9 cellular contexts compared by ENCODE assay signal in the genomic region with DNA sequence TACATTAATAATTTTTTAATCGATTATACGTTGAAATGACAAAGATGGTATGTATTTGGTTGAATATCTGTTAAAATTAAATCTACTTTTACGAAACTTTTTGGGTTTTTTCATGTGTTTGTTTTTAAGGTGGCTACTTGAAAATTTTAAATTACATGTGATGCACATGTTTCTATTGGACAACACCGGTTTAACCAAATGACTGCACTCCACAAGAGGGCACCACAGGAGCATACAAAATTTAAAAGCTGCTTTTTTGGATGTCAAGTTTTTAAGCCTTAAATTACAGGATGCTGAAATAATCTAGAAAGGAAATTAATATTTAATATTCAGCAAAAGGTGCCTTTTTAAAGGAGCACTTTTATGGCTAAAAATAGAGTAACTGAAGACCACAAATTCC.
DNase-seq lines count a peak whose midpoint lies in the region; ATAC-seq and TF ChIP-seq lines count a peak whose summit lies in the region.
"Had no signal": no experiment of that assay in that cellular context is flagged by ENCODE, and none has a peak within 500 bp of the region (broad histone marks: within the 10 kb centered on the region; RNA-seq: fewer than 3 reads in every experiment).

No MANE protein-coding gene starts in this region.

- peaks cover 0 to under 1% of the 10 kb centered on the region in 2 donors for H3K4me1 ChIP-seq in ascending aorta

- TF ChIP-seq CTCF in ascending aorta (IDR thresholded peaks at IDR 0.05), result peak; percentile 44 to 68 (median 61)

- no peak overlapping the region for H3K4me3 ChIP-seq in ascending aorta
- H3K4me3 ChIP-seq: skin epidermis had no signal

- no peaks in the 10 kb centered on the region for H3K9me3 ChIP-seq in ascending aorta

- no peak overlapping the region for H3K27ac ChIP-seq in ascending aorta
- H3K27ac ChIP-seq: skin epidermis had no signal

- DNase-seq in CD1c-positive myeloid dendritic cell (ENCODE audit: extremely low spot score) (peak; percentile 53), HCEC 1CT (peak; percentile 57), RPMI7951 (ENCODE audit: low read depth) (peak; percentile 54), ascending aorta (ENCODE audit: low spot score in 2 of 2) (peak in 1 of 2 donors; percentile 70), inferior parietal cortex (ENCODE audit: extremely low spot score) (peak; percentile 79), T1000 (lab: John Stamatoyannopoulos, UW) (no peak)
- peak; percentile 13 to 44 (median 37) for DNase-seq in stimulated activated CD4-positive, alpha-beta T cell treated with anti-CD3 and anti-CD28 coated beads, TNF-alpha, amount 100 ng/mL, for 24 hours (ENCODE audit: low read depth in 3 of 3)

- H3K27me3 ChIP-seq in ascending aorta, result no peaks in the 10 kb centered on the region

- ATAC-seq in GM21723 (IDR thresholded peaks at IDR 0.05; ENCODE audit: unreplicated experiment), result no peak

- peaks cover 51 to 55% of the 10 kb centered on the region in 2 donors for H3K36me3 ChIP-seq in ascending aorta

- intact Hi-C loops in ascending aorta (cut with DNase I), result loop anchor here (1.0 kb wide), 1 partner anchor 233 kb away; no protein-coding TSS in a partner anchor
